Comparison of ENCODE assay signal across 22 cellular contexts in the genomic region with DNA sequence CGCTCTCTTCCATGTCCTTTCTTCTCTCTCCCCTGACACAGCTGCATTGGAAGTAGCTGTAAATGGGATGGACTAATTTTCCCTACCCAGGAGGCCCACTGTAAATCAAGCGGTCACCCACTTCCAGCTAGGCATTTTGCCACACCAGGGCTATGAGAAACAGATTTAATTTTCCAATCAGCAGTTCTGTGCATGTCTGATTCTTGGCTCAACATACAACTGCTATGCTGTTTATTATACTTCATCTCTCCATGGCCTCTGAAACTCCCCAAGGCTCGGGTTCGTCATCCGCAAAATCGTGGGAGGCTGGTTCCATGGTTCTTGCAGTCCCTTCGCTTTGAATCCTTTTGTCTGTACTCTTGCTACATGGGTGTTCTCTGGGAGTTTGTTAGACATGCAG.
A peak's percentile ranks its signal among the peaks of the same experiment; 100 is the strongest.
DNase-seq lines count a peak whose midpoint lies in the region; ATAC-seq and TF ChIP-seq lines count a peak whose summit lies in the region.
"Had no signal": no experiment of that assay in that cellular context is flagged by ENCODE, and none has a peak within 500 bp of the region (broad histone marks: within the 10 kb centered on the region; RNA-seq: fewer than 3 reads in every experiment).

No MANE protein-coding gene starts in this region.

- peaks cover 14% of the 10 kb centered on the region for H3K4me1 ChIP-seq in osteoblast (ENCODE audit: insufficient read depth, low read length)
- H3K4me1 ChIP-seq: Caco-2, Peyer's patch had no signal

- peaks cover 3% of the 10 kb centered on the region for H3K79me2 ChIP-seq in osteoblast (ENCODE audit: insufficient read depth, low read length)

- H3K27me3 ChIP-seq in osteoblast (ENCODE audit: insufficient read depth, low read length) = no peaks in the 10 kb centered on the region
- H3K27me3 ChIP-seq: BE2C, foreskin keratinocyte, ovary, Peyer's patch had no signal

- intact Hi-C loops in activated naive CD4-positive, alpha-beta T cell treated with anti-CD3 and anti-CD28 coated beads for 36 hours (cut with micrococcal nuclease) = no loop called here

- peaks cover 11% of the 10 kb centered on the region for H3K36me3 Mint-ChIP-seq in activated naive CD4-positive, alpha-beta T cell treated with anti-CD3 and anti-CD28 coated beads, Interleukin-2, amount 50 U/mL, for 24 hours
- peaks cover 11% of the 10 kb centered on the region for H3K36me3 Mint-ChIP-seq in activated naive CD4-positive, alpha-beta T cell treated with anti-CD3 and anti-CD28 coated beads for 36 hours (ENCODE audit: low read depth)
- peaks cover 24% of the 10 kb centered on the region for H3K36me3 Mint-ChIP-seq in endothelial cell (ENCODE audit: low read depth, unreplicated experiment)
- H3K36me3 Mint-ChIP-seq: natural killer cell had no signal

- H2AFZ ChIP-seq in osteoblast (ENCODE audit: low read length) = no peak overlapping the region

- H3K4me2 ChIP-seq in osteoblast (ENCODE audit: insufficient read depth, low read length) = no peak overlapping the region

- CTCF ChIA-PET in activated naive CD4-positive, alpha-beta T cell treated with anti-CD3 and anti-CD28 coated beads for 36 hours (lab: Charles Lee) = no interaction called here

- H3K27me3 Mint-ChIP-seq in activated naive CD4-positive, alpha-beta T cell treated with anti-CD3 and anti-CD28 coated beads, Interleukin-2, amount 50 U/mL, for 24 hours = no peaks in the 10 kb centered on the region
- no peaks in the 10 kb centered on the region for H3K27me3 Mint-ChIP-seq in activated naive CD4-positive, alpha-beta T cell treated with anti-CD3 and anti-CD28 coated beads for 36 hours (ENCODE audit: low read depth)
- peaks cover 14% of the 10 kb centered on the region for H3K27me3 Mint-ChIP-seq in endothelial cell (ENCODE audit: unreplicated experiment)
- H3K27me3 Mint-ChIP-seq: stimulated activated naive CD8-positive, alpha-beta T cell treated with anti-CD3 and anti-CD28 coated beads, Interleukin-15, Interleukin-2, amounts not matched to agents 100 ng/mL and 50 ng/mL, for 24 hours had no signal

- H3K9me3 Mint-ChIP-seq in activated naive CD4-positive, alpha-beta T cell treated with anti-CD3 and anti-CD28 coated beads, Interleukin-2, amount 50 U/mL, for 24 hours = no peaks in the 10 kb centered on the region
- H3K9me3 Mint-ChIP-seq in activated naive CD4-positive, alpha-beta T cell treated with anti-CD3 and anti-CD28 coated beads for 36 hours = no peaks in the 10 kb centered on the region
- no peaks in the 10 kb centered on the region for H3K9me3 Mint-ChIP-seq in endothelial cell (ENCODE audit: unreplicated experiment)
- H3K9me3 Mint-ChIP-seq: natural killer cell; stimulated activated naive CD8-positive, alpha-beta T cell treated with anti-CD3 and anti-CD28 coated beads, Interleukin-15, Interleukin-2, amounts not matched to agents 100 ng/mL and 50 ng/mL, for 24 hours; T-helper 1 cell treated with Interleukin-12 subunit alpha and Interleukin-12 subunit beta and Interleukin-4 antibody, amounts not matched to agents 30 μg/mL and 1 μg/mL, for 36 hours had no signal

- no peak for DNase-seq in activated naive CD4-positive, alpha-beta T cell treated with anti-CD3 and anti-CD28 coated beads for 36 hours
- DNase-seq in endothelial cell (ENCODE audit: low spot score) (no peak), osteoblast (ENCODE audit: insufficient read length, low spot score, missing footprints) (no peak), UCSD-AML1 (lab: John Stamatoyannopoulos, UW; ENCODE audit: unreplicated experiment) (no peak)
- DNase-seq: activated gamma-delta T cell; BE2C; Caco-2; foreskin keratinocyte; natural killer cell; NCI-H1048; NCI-H2081; ovary; Peyer's patch; stimulated activated CD4-positive, alpha-beta T cell treated with anti-CD3 and anti-CD28 coated beads, Interleukin-2, amount 100 ng/mL, for 48 hours had no signal

- H3K4me3 ChIP-seq in osteoblast (ENCODE audit: insufficient read depth, low read length) = no peak overlapping the region
- H3K4me3 ChIP-seq: coronary artery, ovary, Peyer's patch had no signal

- H3K4me1 Mint-ChIP-seq in activated naive CD4-positive, alpha-beta T cell treated with anti-CD3 and anti-CD28 coated beads, Interleukin-2, amount 50 U/mL, for 24 hours = no peaks in the 10 kb centered on the region
- no peaks in the 10 kb centered on the region for H3K4me1 Mint-ChIP-seq in activated naive CD4-positive, alpha-beta T cell treated with anti-CD3 and anti-CD28 coated beads for 36 hours (ENCODE audit: low read depth)
- peaks cover 41% of the 10 kb centered on the region for H3K4me1 Mint-ChIP-seq in endothelial cell (ENCODE audit: unreplicated experiment)
- H3K4me1 Mint-ChIP-seq: natural killer cell had no signal

- peak overlapping the region; percentile 19 for H3K4me3 Mint-ChIP-seq in activated naive CD4-positive, alpha-beta T cell treated with anti-CD3 and anti-CD28 coated beads, Interleukin-2, amount 50 U/mL, for 24 hours
- no peak overlapping the region for H3K4me3 Mint-ChIP-seq in activated naive CD4-positive, alpha-beta T cell treated with anti-CD3 and anti-CD28 coated beads for 36 hours
- H3K4me3 Mint-ChIP-seq in endothelial cell (ENCODE audit: unreplicated experiment) = peak overlapping the region; percentile 73
- H3K4me3 Mint-ChIP-seq: mesothelial cell of epicardium; natural killer cell; stimulated activated naive CD8-positive, alpha-beta T cell treated with anti-CD3 and anti-CD28 coated beads, Interleukin-15, Interleukin-2, amounts not matched to agents 100 ng/mL and 50 ng/mL, for 24 hours; T-helper 1 cell treated with Interleukin-12 subunit alpha and Interleukin-12 subunit beta and Interleukin-4 antibody, amounts not matched to agents 30 μg/mL and 1 μg/mL, for 36 hours had no signal

- no peak for ATAC-seq in HG03571 (IDR thresholded peaks at IDR 0.05; ENCODE audit: unreplicated experiment)
- ATAC-seq in HG02759 (IDR thresholded peaks at IDR 0.05; ENCODE audit: unreplicated experiment) = no peak
- ATAC-seq: foreskin keratinocyte, natural killer cell had no signal

- H3K36me3 ChIP-seq in osteoblast (ENCODE audit: insufficient read depth, low read length) = no peaks in the 10 kb centered on the region
- H3K36me3 ChIP-seq: ovary, Peyer's patch had no signal

- no peak for TF ChIP-seq CTCF in endothelial cell (IDR thresholded peaks at IDR 0.05; ENCODE audit: unreplicated experiment)
- no peak for TF ChIP-seq CTCF in osteoblast (IDR thresholded peaks at IDR 0.05; ENCODE audit: extremely low read depth, low read depth, low read length)

- H3K27ac ChIP-seq in osteoblast (ENCODE audit: low read depth, low read length) (peak overlapping the region; percentile 45), temporal lobe (ENCODE audit: low read depth, low read length) (peak overlapping the region; percentile 98)
- H3K27ac ChIP-seq: foreskin keratinocyte, ovary, Peyer's patch had no signal

- no peaks in the 10 kb centered on the region for H3K9me3 ChIP-seq in osteoblast (ENCODE audit: low read depth, low read length)
- H3K9me3 ChIP-seq: BE2C, Caco-2, ovary, Peyer's patch had no signal

- no peak overlapping the region for H3K27ac Mint-ChIP-seq in activated naive CD4-positive, alpha-beta T cell treated with anti-CD3 and anti-CD28 coated beads, Interleukin-2, amount 50 U/mL, for 24 hours
- H3K27ac Mint-ChIP-seq in activated naive CD4-positive, alpha-beta T cell treated with anti-CD3 and anti-CD28 coated beads for 36 hours = no peak overlapping the region
- peak overlapping the region; percentile 97 for H3K27ac Mint-ChIP-seq in endothelial cell (ENCODE audit: unreplicated experiment)
- H3K27ac Mint-ChIP-seq: mesothelial cell of epicardium; natural killer cell; stimulated activated naive CD8-positive, alpha-beta T cell treated with anti-CD3 and anti-CD28 coated beads, Interleukin-15, Interleukin-2, amounts not matched to agents 100 ng/mL and 50 ng/mL, for 24 hours; T-helper 1 cell treated with Interleukin-12 subunit alpha and Interleukin-12 subunit beta and Interleukin-4 antibody, amounts not matched to agents 30 μg/mL and 1 μg/mL, for 36 hours had no signal

- H4K20me1 ChIP-seq in osteoblast (ENCODE audit: insufficient read depth, low read length) = no peaks in the 10 kb centered on the region
